ENCODE assay signal across 24 cellular contexts in genomic region chr5:91910655-91911054, GRCh38.
"Had no signal": no experiment of that assay in that cellular context is flagged by ENCODE, and none has a peak within 500 bp of the region (broad histone marks: within the 10 kb centered on the region; RNA-seq: fewer than 3 reads in every experiment).

No MANE protein-coding gene starts in this region.

- H3K36me3 Mint-ChIP-seq: activated CD4-positive, alpha-beta memory T cell treated with anti-CD3 and anti-CD28 coated beads for 36 hours; activated naive CD4-positive, alpha-beta T cell treated with anti-CD3 and anti-CD28 coated beads, Interleukin-2, amount 50 U/mL, for 72 hours; brain; T-cell had no signal

- H3K27ac ChIP-seq: cardiac muscle cell, VCaP had no signal

- DNase-seq: activated CD4-positive, alpha-beta memory T cell treated with anti-CD3 and anti-CD28 coated beads for 36 hours; activated CD4-positive, alpha-beta T cell treated with anti-CD3 and anti-CD28 coated beads, Interleukin-2, amount 10 ng/mL, durations not matched to agents 7 days and 5 days; activated CD4-positive, CD25-positive, alpha-beta regulatory T cell; activated CD8-positive, alpha-beta memory T cell treated with anti-CD3 and anti-CD28 coated beads for 24 hours; activated effector memory CD4-positive, alpha-beta T cell treated with anti-CD3 and anti-CD28 coated beads, Interleukin-2, amount 50 U/mL, for 16 hours; activated naive CD4-positive, alpha-beta T cell treated with Interleukin-2 at 50 U/mL for 16 hours; activated T-cell treated with anti-CD3 and anti-CD28 coated beads, Interleukin-2, amount 50 U/mL, for 4 hours; amygdala; MM.1S; NCI-H1105 treated with DMSO at 0.1 percent for 48 hours; NCI-H1436 treated with DMSO at 0.1 percent for 48 hours; NCI-H187 treated with DMSO at 0.1 percent for 48 hours; NCI-H2171; NCI-H2227 treated with DMSO at 0.1 percent for 48 hours; NCI-H446 treated with DMSO at 0.1 percent for 48 hours; NCI-H524 treated with DMSO at 0.1 percent for 48 hours; NCI-H748 treated with DMSO at 0.1 percent for 48 hours; NK-92 treated with Interleukin-12 subunit alpha and Interleukin-12 subunit beta, amount 100 ng/mL, for 24 hours; SIG-M5; T-cell had no signal

- H3K27ac Mint-ChIP-seq: activated CD4-positive, alpha-beta memory T cell treated with anti-CD3 and anti-CD28 coated beads for 36 hours; activated CD4-positive, alpha-beta T cell treated with anti-CD3 and anti-CD28 coated beads, Interleukin-2, amount 10 ng/mL, durations not matched to agents 7 days and 5 days; activated naive CD4-positive, alpha-beta T cell treated with anti-CD3 and anti-CD28 coated beads, Interleukin-2, amount 50 U/mL, for 72 hours; brain; T-cell had no signal

- H3K4me3 ChIP-seq: cardiac muscle cell had no signal

- H3K27me3 Mint-ChIP-seq: activated CD4-positive, alpha-beta memory T cell treated with anti-CD3 and anti-CD28 coated beads for 36 hours; activated CD4-positive, alpha-beta T cell treated with anti-CD3 and anti-CD28 coated beads, Interleukin-2, amount 10 ng/mL, durations not matched to agents 7 days and 5 days; T-cell had no signal

- ATAC-seq: activated naive CD4-positive, alpha-beta T cell treated with anti-CD3 and anti-CD28 coated beads, Interleukin-2, amount 50 U/mL, for 72 hours; activated T-cell treated with anti-CD3 and anti-CD28 coated beads, Interleukin-2, amount 50 U/mL, for 4 hours; T-cell had no signal

- H3K27me3 ChIP-seq: cardiac muscle cell had no signal

- H3K4me3 Mint-ChIP-seq: activated CD4-positive, alpha-beta memory T cell treated with anti-CD3 and anti-CD28 coated beads for 36 hours; activated CD4-positive, alpha-beta T cell treated with anti-CD3 and anti-CD28 coated beads, Interleukin-2, amount 10 ng/mL, durations not matched to agents 7 days and 5 days; activated T-cell treated with anti-CD3 and anti-CD28 coated beads, Interleukin-2, amount 50 U/mL, for 4 hours; brain; T-cell had no signal

- H3K4me1 Mint-ChIP-seq: activated CD4-positive, alpha-beta T cell treated with anti-CD3 and anti-CD28 coated beads, Interleukin-2, amount 10 ng/mL, durations not matched to agents 7 days and 5 days; brain; T-cell had no signal

- H3K36me3 ChIP-seq: cardiac muscle cell had no signal

- H3K9me3 Mint-ChIP-seq: activated CD4-positive, alpha-beta memory T cell treated with anti-CD3 and anti-CD28 coated beads for 36 hours; activated CD4-positive, alpha-beta T cell treated with anti-CD3 and anti-CD28 coated beads, Interleukin-2, amount 10 ng/mL, durations not matched to agents 7 days and 5 days; brain had no signal
